Comparison of ENCODE assay signal across 8 cellular contexts in genomic region chr17:80474933-80475915, GRCh38. TPM values are rescaled to one million over a fixed set of nuclear protein-coding genes. Genes with fewer than 3 reads are reported as not detected.
DNase-seq lines count a peak whose midpoint lies in the region; ATAC-seq and TF ChIP-seq lines count a peak whose summit lies in the region.

No MANE protein-coding gene starts in this region.

- peaks cover 0 to 52% of the 10 kb centered on the region in 2 donors for H3K27me3 ChIP-seq in body of pancreas
- H3K27me3 ChIP-seq in neural cell (ENCODE audit: insufficient read depth, low read depth, low read length): peaks cover 63% of the 10 kb centered on the region

- H3K9me2 ChIP-seq in neural cell (ENCODE audit: insufficient read depth, low read length): no peaks in the 10 kb centered on the region

- TF ChIP-seq POLR2A in body of pancreas (IDR thresholded peaks at IDR 0.05): no peak

- TF ChIP-seq EP300 in Ishikawa (IDR thresholded peaks at IDR 0.05; ENCODE audit: borderline replicate concordance) (no peak), neural cell (conservative IDR thresholded peaks at IDR 0.05; ENCODE audit: poor library complexity, severe bottlenecking) (no peak)

- peak; percentile 15 for ATAC-seq in body of pancreas
- no peak for ATAC-seq in HG02623 (IDR thresholded peaks at IDR 0.05; ENCODE audit: unreplicated experiment)
- no peak for ATAC-seq in HG03571 (IDR thresholded peaks at IDR 0.05; ENCODE audit: unreplicated experiment)
- no peak for ATAC-seq in HG03280 (IDR thresholded peaks at IDR 0.05; ENCODE audit: unreplicated experiment)

- no peaks in the 10 kb centered on the region for H3K36me3 ChIP-seq in body of pancreas (replicated peaks in 1 of 2; ENCODE audit: insufficient read depth in 1 of 2, low read depth in 2 of 2)
- H3K36me3 ChIP-seq in neural cell (ENCODE audit: insufficient read depth, low read length): no peaks in the 10 kb centered on the region

- in situ Hi-C loops in G401 (cut with HindIII; ENCODE audit: low sequenced_read_pairs): no loop called here

- H3K4me3 ChIP-seq in body of pancreas (no peak overlapping the region), neural cell (ENCODE audit: low read length) (peak overlapping the region; percentile 66)

- H3K4me1 ChIP-seq in body of pancreas: peaks cover 43% of the 10 kb centered on the region

- H3K27ac ChIP-seq in body of pancreas (no peak overlapping the region), neural cell (ENCODE audit: low read length) (no peak overlapping the region)

- H4K20me1 ChIP-seq in neural cell (ENCODE audit: insufficient read depth): no peaks in the 10 kb centered on the region

- no peak overlapping the region for H2AFZ ChIP-seq in neural cell (ENCODE audit: low read depth, low read length)

- TF ChIP-seq CTCF in body of pancreas (IDR thresholded peaks at IDR 0.05) (no peak), neural cell (IDR thresholded peaks at IDR 0.05; ENCODE audit: poor library complexity, severe bottlenecking) (peak; percentile 33)

- H3K9me3 ChIP-seq in body of pancreas (no peaks in the 10 kb centered on the region), neural cell (ENCODE audit: low read length) (no peaks in the 10 kb centered on the region)

- intact Hi-C loops in body of pancreas (cut with DNase I): no loop called here

- H3K4me2 ChIP-seq in neural cell (ENCODE audit: low read length): peak overlapping the region; percentile 46

- 4 to 7% methylated on average over 26 to 55 of the region's 56 CpGs for WGBS in body of pancreas, 2 donors

- peak overlapping the region; percentile 42 for H3K9ac ChIP-seq in neural cell (ENCODE audit: low read length)

- TF ChIP-seq RAD21 in Ishikawa (IDR thresholded peaks at IDR 0.05; ENCODE audit: low read depth): no peak
- TF ChIP-seq RAD21 in neural cell (conservative IDR thresholded peaks at IDR 0.05): no peak

- no peaks in the 10 kb centered on the region for H3F3A ChIP-seq in neural cell (ENCODE audit: insufficient read depth, low read length, poor library complexity, severe bottlenecking)

- DNase-seq in D341Med (ENCODE audit: low spot score): peak; percentile 73
- no peak for DNase-seq in body of pancreas
- no peak for DNase-seq in G401 (ENCODE audit: low spot score)

- no peaks in the 10 kb centered on the region for H3K79me2 ChIP-seq in neural cell (replicated peaks; ENCODE audit: insufficient read depth, low read length)

TF ChIP-seq in Ishikawa, 13 proteins besides CTCF, POLR2A, EP300 and RAD21:
- TF ChIP-seq EGR1 (IDR thresholded peaks at IDR 0.05) (0 out of 2 replicates have a peak, but pooled peaks have one; percentile 32), MAX (IDR thresholded peaks at IDR 0.05) (no peak), YY1 (IDR thresholded peaks at IDR 0.05; ENCODE audit: low read depth) (no peak), CREB1 (IDR thresholded peaks at IDR 0.05; ENCODE audit: low read depth) (no peak), NFIC (IDR thresholded peaks at IDR 0.05) (no peak), USF1 (IDR thresholded peaks at IDR 0.05) (no peak), TEAD4 (IDR thresholded peaks at IDR 0.05) (no peak), ZBTB7A (IDR thresholded peaks at IDR 0.05; ENCODE audit: low read depth) (no peak), TAF1 (IDR thresholded peaks at IDR 0.05; ENCODE audit: low read depth) (no peak)
TF ChIP-seq in Ishikawa: peak in this region for 1.

TF ChIP-seq in neural cell, 6 proteins besides CTCF, POLR2A, EP300 and RAD21:
- TF ChIP-seq POLR2AphosphoS5 (IDR thresholded peaks at IDR 0.05) (no peak), TAF1 (IDR thresholded peaks at IDR 0.05; ENCODE audit: low read depth) (no peak), SMC3 (conservative IDR thresholded peaks at IDR 0.05; ENCODE audit: poor library complexity) (peak; percentile 14), REST (IDR thresholded peaks at IDR 0.05; ENCODE audit: borderline replicate concordance) (no peak), EZH2 (IDR thresholded peaks at IDR 0.05; ENCODE audit: borderline replicate concordance, insufficient read depth, low read length, poor library complexity, severe bottlenecking) (no peak), MXI1 (conservative IDR thresholded peaks at IDR 0.05; ENCODE audit: poor library complexity, severe bottlenecking) (no peak)

RNA-seq across cellular contexts. Expression of gene NPTX1, which starts 1.2 kb away (rescaled TPM):
- total RNA-seq in body of pancreas: under 1 TPM in 1 of 2 donors, not detected in 1; 0.26 TPM
- 0.22 and 0.56 TPM in 2 replicates for polyA plus RNA-seq in neural cell
- 0.97 and 1.2 TPM in 2 replicates for polyA minus RNA-seq in neural cell
- total RNA-seq in G401 (2014; rRNA removed; shearing (Covaris generic)): 0.07 and 0.12 TPM in 2 replicates
